Comparison of ENCODE assay signal across 23 cellular contexts in genomic region chr14:26170885-26171284, GRCh38.
A peak's percentile ranks its signal among the peaks of the same experiment; 100 is the strongest.
DNase-seq lines count a peak whose midpoint lies in the region; ATAC-seq, FAIRE-seq and TF ChIP-seq lines count a peak whose summit lies in the region.
"Had no signal": no experiment of that assay in that cellular context is flagged by ENCODE, and none has a peak within 500 bp of the region (broad histone marks: within the 10 kb centered on the region; RNA-seq: fewer than 3 reads in every experiment).

No MANE protein-coding gene starts in this region.

- H3K4me1 ChIP-seq in uterus, result no peaks in the 10 kb centered on the region
- H3K4me1 ChIP-seq: A549, BE2C, BLaER1, Caco-2 had no signal

- DNase-seq in bronchial epithelial cell (ENCODE audit: low read depth), result peak; percentile 57
- DNase-seq in epithelial cell of esophagus (ENCODE audit: low read depth), result peak; percentile 45
- peak; percentile 26 for DNase-seq in middle frontal gyrus (ENCODE audit: extremely low spot score, low spot score)
- no peak for DNase-seq in uterus
- DNase-seq in head of caudate nucleus, result no peak
- DNase-seq: AML-193; BE2C; Caco-2; Calu3; CD4-positive, alpha-beta T cell; CD8-positive, alpha-beta T cell; DMS79 treated with DMSO at 0.1 percent for 48 hours; GF-D8 had no signal

- no peak for TF ChIP-seq POLR2A in uterus (IDR thresholded peaks at IDR 0.05)

- no peak for FAIRE-seq in bronchial epithelial cell (lab: Jason Lieb, UNC)
- FAIRE-seq: A549, D721Med, GM12891, GM19239 had no signal

- no peak for TF ChIP-seq CTCF in bronchial epithelial cell (IDR thresholded peaks at IDR 0.05; ENCODE audit: insufficient read depth, low read length, severe bottlenecking)
- no peak for TF ChIP-seq CTCF in epithelial cell of esophagus (IDR thresholded peaks at IDR 0.05; ENCODE audit: insufficient read depth, low read depth, low read length, missing control alignments)
- TF ChIP-seq CTCF in uterus (IDR thresholded peaks at IDR 0.05), result no peak

- no peak overlapping the region for H3K27ac ChIP-seq in uterus
- H3K27ac ChIP-seq: 22Rv1, A549, BLaER1, C4-2B had no signal

- ATAC-seq in esophagus mucosa (peak; percentile 23), GM19324 (IDR thresholded peaks at IDR 0.05; ENCODE audit: low FRiP score, unreplicated experiment) (no peak), HG03280 (IDR thresholded peaks at IDR 0.05; ENCODE audit: unreplicated experiment) (no peak)
- ATAC-seq: A549; CD8-positive, alpha-beta T cell had no signal

- H3K4me3 ChIP-seq in bronchial epithelial cell (ENCODE audit: low read depth, low read length), result no peak overlapping the region
- no peak overlapping the region for H3K4me3 ChIP-seq in epithelial cell of esophagus (ENCODE audit: low read length)
- H3K4me3 ChIP-seq in uterus, result no peak overlapping the region
- H3K4me3 ChIP-seq: A549, BLaER1 had no signal

- H3K9me3 ChIP-seq in uterus, result no peaks in the 10 kb centered on the region
- H3K9me3 ChIP-seq: A549, BE2C, BLaER1, Caco-2 had no signal

- H3K27me3 ChIP-seq in bronchial epithelial cell (ENCODE audit: control insufficient read depth, insufficient read depth, low read length), result no peaks in the 10 kb centered on the region
- H3K27me3 ChIP-seq in uterus, result no peaks in the 10 kb centered on the region
- H3K27me3 ChIP-seq: BE2C, BLaER1 had no signal

- H3K36me3 ChIP-seq in bronchial epithelial cell (ENCODE audit: control insufficient read depth, insufficient read depth, low read length), result no peaks in the 10 kb centered on the region
- no peaks in the 10 kb centered on the region for H3K36me3 ChIP-seq in uterus
- H3K36me3 ChIP-seq: BE2C, BLaER1 had no signal

- intact Hi-C loops in uterus (cut with DNase I; ENCODE audit: low total_unique reads), result no loop called here
- intact Hi-C loops in head of caudate nucleus (cut with DNase I), result no loop called here

Comparison
In these comparisons a context has a peak if more than half of its experiments do, and no peak if none do; other contexts are left out.
1. DNase-seq: peak in bronchial epithelial cell (single experiment), epithelial cell of esophagus (single experiment) and middle frontal gyrus (single experiment); none in uterus (0 of 2) and head of caudate nucleus (0 of 42).